ENCODE assay signal across 17 cellular contexts in genomic region chr4:91058345-91058744, GRCh38.
DNase-seq lines count a peak whose midpoint lies in the region; ATAC-seq and TF ChIP-seq lines count a peak whose summit lies in the region.
"Had no signal": no experiment of that assay in that cellular context is flagged by ENCODE, and none has a peak within 500 bp of the region (broad histone marks: within the 10 kb centered on the region; RNA-seq: fewer than 3 reads in every experiment).

No MANE protein-coding gene starts in this region.

- intact Hi-C loops in mammary epithelial cell (cut with micrococcal nuclease) (loop anchor here (5.0 to 10.0 kb wide), 2 partner anchors 101 to 1176 kb away; no protein-coding TSS in a partner anchor), upper lobe of right lung (cut with DNase I) (no loop called here)

- H3K27ac ChIP-seq in mammary epithelial cell (ENCODE audit: insufficient read depth, low read depth, low read length), result peak overlapping the region; percentile 74
- no peak overlapping the region for H3K27ac ChIP-seq in upper lobe of right lung
- H3K27ac ChIP-seq: RWPE1 had no signal

- H3K4me1 ChIP-seq in mammary epithelial cell (ENCODE audit: insufficient read depth, low read length) (peaks cover 12% of the 10 kb centered on the region), upper lobe of right lung (no peaks in the 10 kb centered on the region)
- H3K4me1 ChIP-seq: Caco-2 had no signal

- no peaks in the 10 kb centered on the region for H3K27me3 ChIP-seq in mammary epithelial cell (ENCODE audit: insufficient read depth, low read length)
- no peaks in the 10 kb centered on the region for H3K27me3 ChIP-seq in upper lobe of right lung

- H3K4me3 ChIP-seq in mammary epithelial cell (replicated peaks in 1 of 3; ENCODE audit: insufficient read depth in 1 of 3, low read depth in 2 of 3, low read length in 3 of 3) (no peak overlapping the region), fibroblast of pulmonary artery (replicated peaks; ENCODE audit: low read depth, low read length) (no peak overlapping the region), upper lobe of right lung (no peak overlapping the region)

- TF ChIP-seq CTCF in mammary epithelial cell (conservative IDR thresholded peaks at IDR 0.05 in 1 of 2, IDR thresholded peaks at IDR 0.05 in 1 of 2; ENCODE audit: extremely low read depth in 1 of 2, insufficient read depth in 1 of 2, low read depth in 1 of 2, low read length in 2 of 2) (no peak), fibroblast of pulmonary artery (IDR thresholded peaks at IDR 0.05; ENCODE audit: low read length, missing control alignments) (no peak), upper lobe of right lung (IDR thresholded peaks at IDR 0.05) (no peak)

- H3K36me3 ChIP-seq in mammary epithelial cell (ENCODE audit: insufficient read depth, low read length), result no peaks in the 10 kb centered on the region
- no peaks in the 10 kb centered on the region for H3K36me3 ChIP-seq in upper lobe of right lung

- peak; percentile 51 for DNase-seq in NCI-H226
- peak; percentile 81 for DNase-seq in mammary epithelial cell
- DNase-seq in fibroblast of pulmonary artery (ENCODE audit: low read depth), result peak; percentile 47
- DNase-seq in non-pigmented ciliary epithelial cell (ENCODE audit: low read depth), result peak; percentile 22
- DNase-seq in HK-2 (ENCODE audit: unreplicated experiment), result no peak
- DNase-seq in upper lobe of right lung, result no peak
- no peak for DNase-seq in activated naive CD4-positive, alpha-beta T cell treated with Interleukin-2 at 50 U/mL for 16 hours
- DNase-seq: ACHN; Caco-2; CD4-positive, CD25-positive, alpha-beta regulatory T cell; DMS153; NCI-H1436; NCI-H2029 treated with DMSO at 0.1 percent for 48 hours; NCI-H2171 treated with DMSO at 0.1 percent for 48 hours; NCI-H748 treated with DMSO at 0.1 percent for 48 hours had no signal

- H3K9me3 ChIP-seq in mammary epithelial cell (replicated peaks; ENCODE audit: insufficient read depth, low read length), result no peaks in the 10 kb centered on the region
- no peaks in the 10 kb centered on the region for H3K9me3 ChIP-seq in upper lobe of right lung
- H3K9me3 ChIP-seq: Caco-2 had no signal

- no peak overlapping the region for H3K9ac ChIP-seq in mammary epithelial cell (ENCODE audit: insufficient read depth, low read length)

- H4K20me1 ChIP-seq in mammary epithelial cell (ENCODE audit: insufficient read depth, low read length), result no peaks in the 10 kb centered on the region

- peak overlapping the region; percentile 6 for H3K4me2 ChIP-seq in mammary epithelial cell (ENCODE audit: insufficient read depth, low read depth, low read length)

- no peak for ATAC-seq in upper lobe of right lung
- ATAC-seq in GM18873 (IDR thresholded peaks at IDR 0.05; ENCODE audit: low FRiP score, unreplicated experiment), result no peak

- BruUV-seq in mammary epithelial cell (replicated peaks; lab: Mats Ljungman, UMichigan), result TSS peak; percentile 53

- dilution Hi-C loops in mammary epithelial cell (cut with HindIII; ENCODE audit: low sequenced_read_pairs), result no loop called here

- in situ Hi-C loops in mammary epithelial cell (cut with MboI; ENCODE audit: low sequenced_read_pairs in 2 of 2), result no loop called here

- CTCF ChIA-PET in mammary epithelial cell (lab: Charles Lee; ENCODE audit: low non-redundant PET), result no interaction called here

- peak overlapping the region; percentile 30 for H2AFZ ChIP-seq in mammary epithelial cell (ENCODE audit: low read depth, low read length)

- H3K79me2 ChIP-seq in mammary epithelial cell (ENCODE audit: insufficient read depth, low read length), result no peaks in the 10 kb centered on the region

Comparison
In these comparisons a context has a peak if more than half of its experiments do, and no peak if none do; other contexts are left out.
1. DNase-seq: peak in NCI-H226 (single experiment), mammary epithelial cell (single experiment), fibroblast of pulmonary artery (single experiment) and non-pigmented ciliary epithelial cell (single experiment); none in HK-2 (single experiment), upper lobe of right lung (single experiment) and activated naive CD4-positive, alpha-beta T cell treated with Interleukin-2 at 50 U/mL for 16 hours (single experiment).